In the genomic region with DNA sequence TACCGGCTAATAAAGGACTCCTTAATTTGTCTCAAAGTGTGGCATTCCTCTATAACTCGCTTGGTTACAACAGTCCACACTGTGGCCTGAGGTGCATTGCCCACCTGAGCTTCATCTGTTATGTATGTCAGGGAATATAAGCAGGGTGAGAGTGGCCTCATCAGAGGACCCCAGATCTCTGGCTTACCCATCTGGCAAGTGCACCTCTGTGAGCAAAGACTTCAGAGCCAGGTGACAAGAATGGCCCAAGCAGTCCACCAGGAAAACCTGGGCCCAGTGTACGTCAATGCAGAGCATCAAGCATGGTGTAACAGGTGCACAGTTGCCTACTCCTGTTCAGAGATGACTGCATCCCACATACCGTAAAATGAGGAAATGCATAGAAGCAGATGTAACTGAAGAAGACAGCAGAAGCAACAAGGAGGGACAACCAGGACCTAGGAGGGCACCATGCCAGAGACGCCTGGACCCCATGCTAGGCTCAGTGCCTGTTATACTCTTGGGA, we compare ENCODE assay signal across 7 cellular contexts.
DNase-seq lines count a peak whose midpoint lies in the region; ATAC-seq and TF ChIP-seq lines count a peak whose summit lies in the region.
"Not testable (repeated sequence)": the region's sequence is repeated elsewhere in the genome, so short reads cannot be mapped to it uniquely, and the experiment has no call there.

No MANE protein-coding gene starts in this region.

- not testable (repeated sequence) for H3K27me3 Mint-ChIP-seq in IgD-negative memory B cell; glutamatergic neuron (ENCODE audit: unreplicated experiment); memory B cell
- peaks cover 32% of the 10 kb centered on the region for H3K27me3 Mint-ChIP-seq in activated CD4-positive, alpha-beta T cell treated with anti-CD3 and anti-CD28 coated beads, Interleukin-2, amount 10 ng/mL, durations not matched to agents 24 days and 14 days

- peak overlapping the region in 2 of 3 donors; percentile 4 to 42 for H3K27ac Mint-ChIP-seq in IgD-negative memory B cell
- H3K27ac Mint-ChIP-seq in activated CD4-positive, alpha-beta T cell treated with anti-CD3 and anti-CD28 coated beads, Interleukin-2, amount 10 ng/mL, durations not matched to agents 24 days and 14 days; glutamatergic neuron (ENCODE audit: unreplicated experiment): not testable (repeated sequence)
- peak overlapping the region; percentile 6 for H3K27ac Mint-ChIP-seq in memory B cell

- H3K4me1 Mint-ChIP-seq in IgD-negative memory B cell; activated CD4-positive, alpha-beta T cell treated with anti-CD3 and anti-CD28 coated beads, Interleukin-2, amount 10 ng/mL, durations not matched to agents 24 days and 14 days; glutamatergic neuron (ENCODE audit: low read depth, unreplicated experiment); memory B cell: not testable (repeated sequence)

- DNase-seq in D341Med (ENCODE audit: low spot score) = peak; percentile 0
- DNase-seq in activated CD4-positive, alpha-beta T cell treated with anti-CD3 and anti-CD28 coated beads, Interleukin-2, amount 10 ng/mL, durations not matched to agents 24 days and 14 days = peak; percentile 60
- DNase-seq in glutamatergic neuron = peak; percentile 6
- peak; percentile 23 for DNase-seq in islet precursor cell
- DNase-seq in memory B cell (ENCODE audit: low spot score in 2 of 2) = not testable (repeated sequence)
- DNase-seq in spleen = peak; percentile 62

- intact Hi-C loops in activated CD4-positive, alpha-beta T cell treated with anti-CD3 and anti-CD28 coated beads, Interleukin-2, amount 10 ng/mL, durations not matched to agents 24 days and 14 days (cut with micrococcal nuclease); spleen (cut with DNase I; ENCODE audit: low total_unique reads): not testable (repeated sequence)

- TF ChIP-seq CTCF in glutamatergic neuron (IDR thresholded peaks at IDR 0.05; ENCODE audit: partially characterized antibody, unreplicated experiment); spleen (IDR thresholded peaks at IDR 0.05 in 8 of 11, conservative IDR thresholded peaks at IDR 0.05 in 3 of 11): not testable (repeated sequence)

- H3K27me3 ChIP-seq in spleen (replicated peaks in 1 of 7) = peaks cover 0 to 28% (median 0%) of the 10 kb centered on the region in 7 donors

- peaks cover 0 to 11% (median 0%) of the 10 kb centered on the region in 6 donors for H3K36me3 ChIP-seq in spleen

- not testable (repeated sequence) for H3K36me3 Mint-ChIP-seq in IgD-negative memory B cell; activated CD4-positive, alpha-beta T cell treated with anti-CD3 and anti-CD28 coated beads, Interleukin-2, amount 10 ng/mL, durations not matched to agents 24 days and 14 days (ENCODE audit: low read depth); glutamatergic neuron (ENCODE audit: unreplicated experiment); memory B cell

- H3K4me3 Mint-ChIP-seq in IgD-negative memory B cell; activated CD4-positive, alpha-beta T cell treated with anti-CD3 and anti-CD28 coated beads, Interleukin-2, amount 10 ng/mL, durations not matched to agents 24 days and 14 days; glutamatergic neuron (ENCODE audit: unreplicated experiment); memory B cell: not testable (repeated sequence)

- H3K9me3 ChIP-seq in spleen = not testable (repeated sequence)

- not testable (repeated sequence) for H3K9me3 Mint-ChIP-seq in IgD-negative memory B cell; activated CD4-positive, alpha-beta T cell treated with anti-CD3 and anti-CD28 coated beads, Interleukin-2, amount 10 ng/mL, durations not matched to agents 24 days and 14 days; glutamatergic neuron (ENCODE audit: unreplicated experiment); memory B cell

- not testable (repeated sequence) for H3K4me3 ChIP-seq in spleen

- H3K4me1 ChIP-seq in spleen = not testable (repeated sequence)

- not testable (repeated sequence) for ATAC-seq in memory B cell (ENCODE audit: low read depth)

- not testable (repeated sequence) for H3K27ac ChIP-seq in spleen

- WGBS in spleen, 5 donors = 69 to 81% (median 79%) methylated on average over 5 of the region's 5 CpGs

- not testable (repeated sequence) for TF ChIP-seq POLR2A in spleen (IDR thresholded peaks at IDR 0.05)
